Comparison of ENCODE assay signal across 17 cellular contexts in the genomic region with DNA sequence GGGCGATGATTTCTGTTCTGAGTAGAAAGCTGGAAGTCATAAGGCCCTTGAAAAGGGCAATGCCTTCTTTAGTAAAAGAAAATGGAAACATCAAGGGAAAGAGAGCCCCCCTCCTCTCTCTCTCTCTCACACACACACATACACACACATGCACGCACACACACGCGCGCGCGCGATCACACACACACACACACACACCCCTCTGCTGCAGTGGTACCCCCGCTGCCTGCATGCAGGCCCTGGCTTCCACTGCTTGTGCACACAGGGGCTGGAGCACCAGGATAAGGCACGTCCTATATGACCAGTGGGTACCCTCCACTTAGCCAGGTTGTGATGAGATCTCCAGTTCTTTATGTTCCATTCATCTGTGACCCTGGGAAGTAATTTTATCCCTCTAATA.
"Had no signal": no experiment of that assay in that cellular context is flagged by ENCODE, and none has a peak within 500 bp of the region (broad histone marks: within the 10 kb centered on the region; RNA-seq: fewer than 3 reads in every experiment).

No MANE protein-coding gene starts in this region.

- H3K4me3 Mint-ChIP-seq: activated CD4-positive, alpha-beta memory T cell treated with anti-CD3 and anti-CD28 coated beads for 36 hours; activated T-cell treated with anti-CD3 and anti-CD28 coated beads, Interleukin-2, amount 50 U/mL, for 4 hours; nephron; stimulated activated naive CD8-positive, alpha-beta T cell treated with anti-CD3 and anti-CD28 coated beads, Interleukin-15, amount 100 ng/mL, for 72 hours had no signal

- H3K27ac Mint-ChIP-seq: activated CD4-positive, alpha-beta memory T cell treated with anti-CD3 and anti-CD28 coated beads for 36 hours; activated naive CD4-positive, alpha-beta T cell treated with anti-CD3 and anti-CD28 coated beads, Interleukin-2, amount 50 U/mL, for 72 hours; nephron; stimulated activated naive CD8-positive, alpha-beta T cell treated with anti-CD3 and anti-CD28 coated beads, Interleukin-15, amount 100 ng/mL, for 72 hours had no signal

- H3K36me3 Mint-ChIP-seq: activated CD4-positive, alpha-beta memory T cell treated with anti-CD3 and anti-CD28 coated beads for 36 hours; activated naive CD4-positive, alpha-beta T cell treated with anti-CD3 and anti-CD28 coated beads, Interleukin-2, amount 50 U/mL, for 72 hours had no signal

- H3K27me3 Mint-ChIP-seq: activated CD4-positive, alpha-beta memory T cell treated with anti-CD3 and anti-CD28 coated beads for 36 hours; stimulated activated naive CD8-positive, alpha-beta T cell treated with anti-CD3 and anti-CD28 coated beads, Interleukin-15, amount 100 ng/mL, for 72 hours had no signal

- H3K4me1 Mint-ChIP-seq: stimulated activated naive CD8-positive, alpha-beta T cell treated with anti-CD3 and anti-CD28 coated beads, Interleukin-15, amount 100 ng/mL, for 72 hours had no signal

- H3K27ac ChIP-seq: body of pancreas, coronary artery, gastroesophageal sphincter, ovary, testis had no signal

- DNase-seq: activated CD4-positive, alpha-beta memory T cell treated with anti-CD3 and anti-CD28 coated beads for 36 hours; activated effector memory CD4-positive, alpha-beta T cell treated with anti-CD3 and anti-CD28 coated beads, Interleukin-2, amount 50 U/mL, for 16 hours; activated T-cell treated with anti-CD3 and anti-CD28 coated beads, Interleukin-2, amount 50 U/mL, for 4 hours; amniotic stem cell; body of pancreas; central memory CD4-positive, alpha-beta T cell; effector CD4-positive, alpha-beta T cell; left ventricle myocardium superior; ovary; stimulated activated CD4-positive, alpha-beta T cell treated with anti-CD3 and anti-CD28 coated beads, Interleukin-2, amount 100 ng/mL, for 48 hours; stimulated activated CD8-positive, alpha-beta memory T cell treated with anti-CD3 and anti-CD28 coated beads, Interleukin-4, amount 100 ng/mL, for 48 hours; stimulated activated naive CD8-positive, alpha-beta T cell treated with anti-CD3 and anti-CD28 coated beads, Interleukin-15, amount 100 ng/mL, for 72 hours; testis had no signal

- H3K4me3 ChIP-seq: body of pancreas, coronary artery, gastroesophageal sphincter, ovary, testis had no signal

- H3K9me3 Mint-ChIP-seq: activated CD4-positive, alpha-beta memory T cell treated with anti-CD3 and anti-CD28 coated beads for 36 hours; activated naive CD4-positive, alpha-beta T cell treated with anti-CD3 and anti-CD28 coated beads, Interleukin-2, amount 50 U/mL, for 72 hours; activated T-cell treated with anti-CD3 and anti-CD28 coated beads, Interleukin-2, amount 50 U/mL, for 4 hours; nephron; stimulated activated naive CD8-positive, alpha-beta T cell treated with anti-CD3 and anti-CD28 coated beads, Interleukin-15, amount 100 ng/mL, for 72 hours had no signal

- H3K36me3 ChIP-seq: gastroesophageal sphincter, ovary had no signal

- H3K4me1 ChIP-seq: body of pancreas, gastroesophageal sphincter, testis had no signal

- H3K9me3 ChIP-seq: body of pancreas, gastroesophageal sphincter, ovary, testis had no signal

- H3K27me3 ChIP-seq: body of pancreas, gastroesophageal sphincter, ovary, testis had no signal

- ATAC-seq: activated naive CD4-positive, alpha-beta T cell treated with anti-CD3 and anti-CD28 coated beads, Interleukin-2, amount 50 U/mL, for 72 hours; activated T-cell treated with anti-CD3 and anti-CD28 coated beads, Interleukin-2, amount 50 U/mL, for 4 hours; body of pancreas; gastroesophageal sphincter; left ventricle myocardium superior; stimulated activated naive CD8-positive, alpha-beta T cell treated with anti-CD3 and anti-CD28 coated beads, Interleukin-15, amount 100 ng/mL, for 72 hours had no signal
